In the genomic region with DNA sequence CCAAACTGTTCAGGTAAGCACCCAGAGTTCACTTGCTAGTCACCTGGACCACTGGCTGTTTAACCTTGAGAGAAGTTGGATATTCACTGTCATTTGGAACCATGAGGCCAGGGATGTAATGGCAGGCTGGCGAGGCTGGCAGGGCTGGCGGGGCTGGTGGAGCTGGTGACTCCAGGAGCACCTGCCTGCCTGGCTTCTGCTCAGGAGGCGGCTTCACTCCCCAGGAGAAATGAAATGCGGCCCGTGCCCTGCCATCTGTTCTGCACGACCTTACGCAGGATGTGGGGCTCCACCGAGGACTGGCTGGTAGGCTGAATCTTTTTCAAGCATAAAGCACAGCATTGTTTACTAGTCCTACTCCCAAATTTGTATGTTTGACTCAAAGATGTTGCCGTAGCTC, we compare ENCODE assay signal across 23 cellular contexts. TPM values are rescaled to one million over a fixed set of nuclear protein-coding genes. Genes with fewer than 3 reads are reported as not detected.
"Had no signal": no experiment of that assay in that cellular context is flagged by ENCODE, and none has a peak within 500 bp of the region (broad histone marks: within the 10 kb centered on the region; RNA-seq: fewer than 3 reads in every experiment).

No MANE protein-coding gene starts in this region.

- DNase-seq: effector CD8-positive, alpha-beta T cell; endodermal cell; foreskin fibroblast; gastrocnemius medialis; mesenchymal stem cell; midbrain; naive thymus-derived CD4-positive, alpha-beta T cell; nucleus accumbens; right cardiac atrium; sigmoid colon; stimulated activated CD4-positive, alpha-beta T cell treated with anti-CD3 and anti-CD28 coated beads, Interleukin-2, amount 100 ng/mL, for 24 hours; stimulated activated CD4-positive, alpha-beta T cell treated with anti-CD3 and anti-CD28 coated beads, Interleukin-4, amount 100 ng/mL, for 24 hours; stimulated activated naive CD8-positive, alpha-beta T cell treated with anti-CD3 and anti-CD28 coated beads, Interleukin-15, Interleukin-2, amounts not matched to agents 100 U/mL and 50 U/mL, for 24 hours; substantia nigra; testis had no signal

- H3K9me3 Mint-ChIP-seq: dendritic cell treated with granulocyte-macrophage colony-stimulating factor and Interleukin-4, amounts not matched to agents 40 ng/mL and 50 ng/mL, for 4 days; nephron; neural progenitor cell; stimulated activated effector memory CD8-positive, alpha-beta T cell treated with anti-CD3 and anti-CD28 coated beads, Interleukin-12 subunit alpha, Interleukin-12 subunit beta, amount 100 ng/mL, for 72 hours; type B pancreatic cell had no signal

- H3K4me1 Mint-ChIP-seq: endodermal cell; nephron; stimulated activated effector memory CD8-positive, alpha-beta T cell treated with anti-CD3 and anti-CD28 coated beads, Interleukin-12 subunit alpha, Interleukin-12 subunit beta, amount 100 ng/mL, for 72 hours had no signal

- H3K36me3 Mint-ChIP-seq: neural progenitor cell, type B pancreatic cell had no signal

- H3K27ac Mint-ChIP-seq: endodermal cell, nephron, type B pancreatic cell had no signal

- H3K4me3 Mint-ChIP-seq: dendritic cell treated with granulocyte-macrophage colony-stimulating factor and Interleukin-4, amounts not matched to agents 40 ng/mL and 50 ng/mL, for 4 days; endodermal cell; naive thymus-derived CD4-positive, alpha-beta T cell; nephron; neural progenitor cell; stimulated activated effector memory CD8-positive, alpha-beta T cell treated with anti-CD3 and anti-CD28 coated beads, Interleukin-12 subunit alpha, Interleukin-12 subunit beta, amount 100 ng/mL, for 72 hours; type B pancreatic cell had no signal

- H3K27me3 Mint-ChIP-seq: dendritic cell treated with granulocyte-macrophage colony-stimulating factor and Interleukin-4, amounts not matched to agents 40 ng/mL and 50 ng/mL, for 4 days; naive thymus-derived CD4-positive, alpha-beta T cell had no signal

- ATAC-seq: esophagus mucosa; gastrocnemius medialis; left lobe of liver; naive thymus-derived CD4-positive, alpha-beta T cell; right cardiac atrium; stimulated activated effector memory CD8-positive, alpha-beta T cell treated with anti-CD3 and anti-CD28 coated beads, Interleukin-12 subunit alpha, Interleukin-12 subunit beta, amount 100 ng/mL, for 72 hours; stimulated activated naive CD8-positive, alpha-beta T cell treated with anti-CD3 and anti-CD28 coated beads, Interleukin-15, Interleukin-2, amounts not matched to agents 100 U/mL and 50 U/mL, for 24 hours had no signal

RNA-seq across cellular contexts. Expression of gene MX2, which starts 41.5 kb away (rescaled TPM):
- total RNA-seq: osteocyte had no signal
